Comparison of ENCODE assay signal across 15 cellular contexts in the genomic region with DNA sequence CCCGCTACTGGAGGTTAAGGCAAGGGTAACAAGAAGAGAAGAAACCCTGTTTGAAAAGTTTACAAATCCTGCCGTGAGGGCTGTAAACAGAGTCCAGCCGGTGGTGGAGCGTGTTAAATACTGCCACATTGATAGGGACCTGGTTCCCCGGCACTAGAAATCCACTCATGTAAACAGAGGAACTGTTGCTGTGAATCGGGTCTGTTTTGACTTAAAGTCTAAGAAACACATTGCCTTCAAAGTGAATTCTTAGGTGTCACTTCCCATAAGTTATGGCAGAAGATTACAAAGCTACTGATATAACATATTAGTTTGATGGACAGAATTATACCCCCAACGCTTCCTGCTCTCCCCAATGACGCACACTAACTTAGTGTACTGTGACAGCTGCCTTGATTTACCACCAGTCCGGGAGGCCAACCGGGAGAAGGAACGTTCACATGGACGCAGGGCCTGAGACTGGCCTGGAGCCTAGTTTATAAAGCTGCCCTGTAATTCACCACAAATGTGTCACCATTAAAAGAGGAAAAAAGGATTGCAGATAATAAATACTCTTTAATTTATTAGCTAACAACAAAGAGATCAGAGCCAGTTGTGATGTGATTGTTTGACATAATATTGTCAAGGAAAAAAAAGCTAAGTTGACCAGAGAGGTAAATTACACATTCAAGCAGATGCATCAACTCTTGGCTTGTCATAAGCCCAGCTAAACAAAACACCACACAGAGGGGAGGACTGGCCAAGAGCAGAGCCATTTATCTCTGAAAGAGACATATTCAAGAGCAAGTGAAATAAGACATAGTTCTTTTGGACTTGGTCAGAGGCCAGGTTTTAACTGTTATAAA.
DNase-seq lines count a peak whose midpoint lies in the region; ATAC-seq and TF ChIP-seq lines count a peak whose summit lies in the region.
"Had no signal": no experiment of that assay in that cellular context is flagged by ENCODE, and none has a peak within 500 bp of the region (broad histone marks: within the 10 kb centered on the region; RNA-seq: fewer than 3 reads in every experiment).

No MANE protein-coding gene starts in this region.

- no peaks in the 10 kb centered on the region for H3K4me1 ChIP-seq in colonic mucosa
- peaks cover 0 to 8% (median 0%) of the 10 kb centered on the region in 4 donors for H3K4me1 ChIP-seq in transverse colon
- H3K4me1 ChIP-seq in ascending aorta: no peaks in the 10 kb centered on the region
- H3K4me1 ChIP-seq: suprapubic skin had no signal

- H3K9me3 ChIP-seq in colonic mucosa (no peaks in the 10 kb centered on the region), transverse colon (no peaks in the 10 kb centered on the region), ascending aorta (no peaks in the 10 kb centered on the region)
- H3K9me3 ChIP-seq: suprapubic skin had no signal

- no peak overlapping the region for H3K9ac ChIP-seq in colonic mucosa (ENCODE audit: low read depth in 2 of 2, low read length in 2 of 2)

- TF ChIP-seq EP300 in transverse colon (IDR thresholded peaks at IDR 0.05; ENCODE audit: low read depth): peak; percentile 91

- H3K4me3 ChIP-seq in colonic mucosa (no peak overlapping the region), transverse colon (no peak overlapping the region), ascending aorta (no peak overlapping the region)
- H3K4me3 ChIP-seq: suprapubic skin had no signal

- CTCF ChIA-PET in HEK293T (lab: Yijun Ruan, JAX): interaction anchor here (0.6 to 1.2 kb wide), 5 partner anchors 8 to 295 kb away, joined by 3 to 6 read pairs (median 3); no protein-coding TSS in a partner anchor

- H3K27ac ChIP-seq in colonic mucosa (no peak overlapping the region), transverse colon (peak overlapping the region; percentile 52 to 87 (median 65)), ascending aorta (no peak overlapping the region)
- H3K27ac ChIP-seq: suprapubic skin had no signal

- intact Hi-C loops in colonic mucosa (cut with DNase I): no loop called here
- intact Hi-C loops in transverse colon (cut with DNase I; ENCODE audit: low total_unique reads): loop anchor here (1.0 to 10.0 kb wide), 4 partner anchors 83 to 720 kb away; no protein-coding TSS in a partner anchor
- intact Hi-C loops in ascending aorta (cut with DNase I): no loop called here

- H3K36me3 ChIP-seq in colonic mucosa (no peaks in the 10 kb centered on the region), transverse colon (no peaks in the 10 kb centered on the region), ascending aorta (no peaks in the 10 kb centered on the region)
- H3K36me3 ChIP-seq: suprapubic skin had no signal

- 59 to 63% methylated on average over 7 to 12 of the region's 12 CpGs for WGBS in transverse colon (ENCODE audit: low coverage in 1 of 2), 2 donors

- DNase-seq in HEK293T (ENCODE audit: extremely low spot score): peak; percentile 70
- peak; percentile 61 for DNase-seq in colonic mucosa
- DNase-seq in medulla oblongata (ENCODE audit: extremely low spot score): peak; percentile 16
- peak; percentile 71 for DNase-seq in transverse colon
- DNase-seq in ascending aorta (ENCODE audit: low spot score in 2 of 2): no peak
- DNase-seq in NCI-H1436 (lab: John Stamatoyannopoulos, UW): no peak
- no peak for DNase-seq in midbrain (lab: John Stamatoyannopoulos, UW)
- DNase-seq: activated CD4-positive, alpha-beta memory T cell treated with anti-CD3 and anti-CD28 coated beads for 36 hours; activated naive CD4-positive, alpha-beta T cell treated with anti-CD3 and anti-CD28 coated beads for 36 hours; DMS153; NCI-H2171; PC-3; retina had no signal

- POLR2A ChIA-PET in HEK293T (lab: Yijun Ruan, JAX): interaction anchor here (0.6 to 2.1 kb wide), 9 partner anchors 28 to 958 kb away, joined by 3 to 10 read pairs (median 4); no protein-coding TSS in a partner anchor

- in situ Hi-C loops in transverse colon (cut with MboI; ENCODE audit: low pct_ligation_motif_present in 1 of 4, low pct_unique_long_range_greater_than_20kb in 1 of 4, low sequenced_read_pairs in 3 of 4): no loop called here

- no peak for TF ChIP-seq POLR2A in transverse colon (IDR thresholded peaks at IDR 0.05)

- no peaks in the 10 kb centered on the region for H3K27me3 ChIP-seq in colonic mucosa
- H3K27me3 ChIP-seq in transverse colon: no peaks in the 10 kb centered on the region
- no peaks in the 10 kb centered on the region for H3K27me3 ChIP-seq in ascending aorta
- H3K27me3 ChIP-seq: suprapubic skin had no signal

- no peak for ATAC-seq in HG03159 (IDR thresholded peaks at IDR 0.05; ENCODE audit: unreplicated experiment)
- ATAC-seq: PC-3 had no signal

- TF ChIP-seq CTCF in colonic mucosa (IDR thresholded peaks at IDR 0.05): no peak
- no peak for TF ChIP-seq CTCF in transverse colon (IDR thresholded peaks at IDR 0.05)
- no peak for TF ChIP-seq CTCF in ascending aorta (IDR thresholded peaks at IDR 0.05)

TF ChIP-seq in HEK293T, 16 proteins besides CTCF, POLR2A, EP300 and RAD21:
- TF ChIP-seq BHLHE40 (IDR thresholded peaks at IDR 0.05; ENCODE audit: borderline replicate concordance) (no peak), LEF1 (IDR thresholded peaks at IDR 0.05; ENCODE audit: borderline replicate concordance) (peak; percentile 77; the same call in 1 of the 2 replicates), ZNF384 (IDR thresholded peaks at IDR 0.05) (peak; percentile 88), TARDBP (IDR thresholded peaks at IDR 0.05) (no peak), SUZ12 (IDR thresholded peaks at IDR 0.05) (no peak), L3MBTL2 (conservative IDR thresholded peaks at IDR 0.05) (no peak), FOXK2 (IDR thresholded peaks at IDR 0.05) (peak; percentile 58; the same call in 1 of the 2 replicates), CTBP1 (IDR thresholded peaks at IDR 0.05; ENCODE audit: borderline replicate concordance) (peak; percentile 94), FOXA1 (IDR thresholded peaks at IDR 0.05) (no peak), NFRKB (IDR thresholded peaks at IDR 0.05) (no peak), FOXM1 (IDR thresholded peaks at IDR 0.05; ENCODE audit: borderline replicate concordance) (no peak; the same call in 1 of the 2 replicates)
- TF ChIP-seq, protein P1, sequence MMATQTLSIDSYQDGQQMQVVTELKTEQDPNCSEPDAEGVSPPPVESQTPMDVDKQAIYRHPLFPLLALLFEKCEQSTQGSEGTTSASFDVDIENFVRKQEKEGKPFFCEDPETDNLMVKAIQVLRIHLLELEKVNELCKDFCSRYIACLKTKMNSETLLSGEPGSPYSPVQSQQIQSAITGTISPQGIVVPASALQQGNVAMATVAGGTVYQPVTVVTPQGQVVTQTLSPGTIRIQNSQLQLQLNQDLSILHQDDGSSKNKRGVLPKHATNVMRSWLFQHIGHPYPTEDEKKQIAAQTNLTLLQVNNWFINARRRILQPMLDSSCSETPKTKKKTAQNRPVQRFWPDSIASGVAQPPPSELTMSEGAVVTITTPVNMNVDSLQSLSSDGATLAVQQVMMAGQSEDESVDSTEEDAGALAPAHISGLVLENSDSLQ (IDR thresholded peaks at IDR 0.05): peak; percentile 99
TF ChIP-seq in HEK293T: peak in this region for 5.

Comparison
In these comparisons a context has a peak if more than half of its experiments do, and no peak if none do; other contexts are left out.
1. DNase-seq: peak in HEK293T (single experiment), colonic mucosa (single experiment), medulla oblongata (single experiment) and transverse colon (single experiment); none in ascending aorta (0 of 2), NCI-H1436 (single experiment) and midbrain (single experiment).
2. H3K27ac ChIP-seq: peak in transverse colon (4 of 4); none in colonic mucosa (single experiment) and ascending aorta (0 of 2).